In the genomic region with DNA sequence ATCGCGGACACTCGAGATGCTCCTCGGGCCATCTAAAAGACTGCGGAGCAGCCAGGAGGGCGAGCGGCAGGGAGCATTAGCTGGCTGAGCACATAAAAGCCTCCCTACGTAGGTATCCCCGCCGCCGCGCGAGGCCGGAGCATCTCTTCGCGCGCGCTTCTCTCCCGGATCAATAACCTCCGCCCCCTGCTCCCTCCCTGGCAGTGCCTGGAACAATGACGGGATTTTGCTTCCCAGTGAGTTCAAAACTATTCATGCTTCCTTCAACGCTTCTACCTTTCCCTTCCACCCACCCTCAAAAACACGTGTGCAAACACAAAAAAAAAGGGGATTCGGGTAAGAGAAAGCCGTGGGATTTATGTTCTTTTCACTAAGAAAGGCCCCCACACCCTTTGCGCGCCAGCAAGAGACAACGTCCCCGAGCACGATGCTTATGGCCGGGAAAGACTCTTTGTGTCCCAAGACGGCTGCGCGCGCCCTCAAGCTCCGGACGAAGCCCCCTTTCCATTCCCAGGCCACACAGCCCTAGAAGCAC, we compare ENCODE assay signal across 1 cellular context.
TF ChIP-seq lines count a peak whose summit lies in the region.

No MANE protein-coding gene starts in this region.

TF ChIP-seq in HEK293, 187 proteins besides CTCF, POLR2A, EP300 and RAD21 (continued from another document):
- TF ChIP-seq, protein P1, sequence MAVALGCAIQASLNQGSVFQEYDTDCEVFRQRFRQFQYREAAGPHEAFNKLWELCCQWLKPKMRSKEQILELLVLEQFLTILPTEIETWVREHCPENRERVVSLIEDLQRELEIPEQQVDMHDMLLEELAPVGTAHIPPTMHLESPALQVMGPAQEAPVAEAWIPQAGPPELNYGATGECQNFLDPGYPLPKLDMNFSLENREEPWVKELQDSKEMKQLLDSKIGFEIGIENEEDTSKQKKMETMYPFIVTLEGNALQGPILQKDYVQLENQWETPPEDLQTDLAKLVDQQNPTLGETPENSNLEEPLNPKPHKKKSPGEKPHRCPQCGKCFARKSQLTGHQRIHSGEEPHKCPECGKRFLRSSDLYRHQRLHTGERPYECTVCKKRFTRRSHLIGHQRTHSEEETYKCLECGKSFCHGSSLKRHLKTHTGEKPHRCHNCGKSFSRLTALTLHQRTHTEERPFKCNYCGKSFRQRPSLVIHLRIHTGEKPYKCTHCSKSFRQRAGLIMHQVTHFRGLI (tag by site-specific recombination; IDR thresholded peaks at IDR 0.05), result no peak
- TF ChIP-seq ZNF132 (tag by site-specific recombination; IDR thresholded peaks at IDR 0.05; ENCODE audit: borderline replicate concordance) (no peak), ZNF23 (tag by site-specific recombination; IDR thresholded peaks at IDR 0.05; ENCODE audit: borderline replicate concordance) (no peak), IKZF3 (tag by site-specific recombination; IDR thresholded peaks at IDR 0.05) (peak; percentile 85), ZNF10 (tag by site-specific recombination; IDR thresholded peaks at IDR 0.05) (0 out of 2 replicates have a peak, but pooled peaks have one; percentile 44), ZNF140 (tag by site-specific recombination; IDR thresholded peaks at IDR 0.05) (no peak), ZNF768 (tag by site-specific recombination; IDR thresholded peaks at IDR 0.05) (no peak), SP2 (tag by site-specific recombination; IDR thresholded peaks at IDR 0.05) (peak; percentile 24; the same call in 1 of the 2 replicates), SP7 (tag by site-specific recombination; IDR thresholded peaks at IDR 0.05) (peak; percentile 45), ZEB2 (tag by site-specific recombination; IDR thresholded peaks at IDR 0.05) (no peak), ZNF433 (tag by site-specific recombination; IDR thresholded peaks at IDR 0.05; ENCODE audit: low read depth) (no peak), ZNF660 (tag by site-specific recombination; IDR thresholded peaks at IDR 0.05) (peak; percentile 26; the same call in 1 of the 2 replicates), ZNF76 (tag by site-specific recombination; IDR thresholded peaks at IDR 0.05; ENCODE audit: borderline replicate concordance, low read depth) (no peak), ZNF610 (tag by site-specific recombination; IDR thresholded peaks at IDR 0.05; ENCODE audit: borderline replicate concordance) (0 out of 2 replicates have a peak, but pooled peaks have one; percentile 17), EGR2 (tag by site-specific recombination; IDR thresholded peaks at IDR 0.05; ENCODE audit: low read depth) (peak; percentile 37; the same call in 1 of the 2 replicates), ZNF555 (tag by site-specific recombination; conservative IDR thresholded peaks at IDR 0.05) (no peak), ZNF701 (tag by site-specific recombination; IDR thresholded peaks at IDR 0.05) (no peak), YY2 (tag by site-specific recombination; IDR thresholded peaks at IDR 0.05) (no peak), SCRT2 (tag by site-specific recombination; IDR thresholded peaks at IDR 0.05) (no peak), ZNF530 (tag by site-specific recombination; IDR thresholded peaks at IDR 0.05; ENCODE audit: low read depth) (no peak), ZSCAN23 (tag by site-specific recombination; IDR thresholded peaks at IDR 0.05) (no peak), ZNF155 (tag by site-specific recombination; IDR thresholded peaks at IDR 0.05) (no peak), ZNF600 (tag by site-specific recombination; IDR thresholded peaks at IDR 0.05) (peak; percentile 61; the same call in 1 of the 2 replicates), ZNF2 (tag by site-specific recombination; IDR thresholded peaks at IDR 0.05) (no peak), ZNF473 (tag by site-specific recombination; IDR thresholded peaks at IDR 0.05) (no peak), ZFHX2 (tag by site-specific recombination; conservative IDR thresholded peaks at IDR 0.05) (peak; percentile 43), GLIS2 (tag by site-specific recombination; IDR thresholded peaks at IDR 0.05) (no peak), BCL11A (tag by site-specific recombination; IDR thresholded peaks at IDR 0.05; ENCODE audit: low read depth) (no peak), ZNF239 (tag by site-specific recombination; IDR thresholded peaks at IDR 0.05) (no peak), KLF8 (tag by site-specific recombination; IDR thresholded peaks at IDR 0.05) (no peak), ZNF514 (tag by site-specific recombination; IDR thresholded peaks at IDR 0.05) (no peak)
- TF ChIP-seq, protein P2, sequence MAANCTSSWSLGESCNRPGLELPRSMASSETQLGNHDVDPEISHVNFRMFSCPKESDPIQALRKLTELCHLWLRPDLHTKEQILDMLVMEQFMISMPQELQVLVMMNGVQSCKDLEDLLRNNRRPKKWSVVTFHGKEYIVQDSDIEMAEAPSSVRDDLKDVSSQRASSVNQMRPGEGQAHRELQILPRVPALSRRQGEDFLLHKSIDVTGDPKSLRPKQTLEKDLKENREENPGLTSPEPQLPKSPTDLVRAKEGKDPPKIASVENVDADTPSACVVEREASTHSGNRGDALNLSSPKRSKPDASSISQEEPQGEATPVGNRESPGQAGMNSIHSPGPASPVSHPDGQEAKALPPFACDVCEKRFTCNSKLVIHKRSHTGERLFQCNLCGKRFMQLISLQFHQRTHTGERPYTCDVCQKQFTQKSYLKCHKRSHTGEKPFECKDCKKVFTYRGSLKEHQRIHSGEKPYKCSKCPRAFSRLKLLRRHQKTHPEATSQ (tag by site-specific recombination; IDR thresholded peaks at IDR 0.05), result no peak
- TF ChIP-seq, protein P3, sequence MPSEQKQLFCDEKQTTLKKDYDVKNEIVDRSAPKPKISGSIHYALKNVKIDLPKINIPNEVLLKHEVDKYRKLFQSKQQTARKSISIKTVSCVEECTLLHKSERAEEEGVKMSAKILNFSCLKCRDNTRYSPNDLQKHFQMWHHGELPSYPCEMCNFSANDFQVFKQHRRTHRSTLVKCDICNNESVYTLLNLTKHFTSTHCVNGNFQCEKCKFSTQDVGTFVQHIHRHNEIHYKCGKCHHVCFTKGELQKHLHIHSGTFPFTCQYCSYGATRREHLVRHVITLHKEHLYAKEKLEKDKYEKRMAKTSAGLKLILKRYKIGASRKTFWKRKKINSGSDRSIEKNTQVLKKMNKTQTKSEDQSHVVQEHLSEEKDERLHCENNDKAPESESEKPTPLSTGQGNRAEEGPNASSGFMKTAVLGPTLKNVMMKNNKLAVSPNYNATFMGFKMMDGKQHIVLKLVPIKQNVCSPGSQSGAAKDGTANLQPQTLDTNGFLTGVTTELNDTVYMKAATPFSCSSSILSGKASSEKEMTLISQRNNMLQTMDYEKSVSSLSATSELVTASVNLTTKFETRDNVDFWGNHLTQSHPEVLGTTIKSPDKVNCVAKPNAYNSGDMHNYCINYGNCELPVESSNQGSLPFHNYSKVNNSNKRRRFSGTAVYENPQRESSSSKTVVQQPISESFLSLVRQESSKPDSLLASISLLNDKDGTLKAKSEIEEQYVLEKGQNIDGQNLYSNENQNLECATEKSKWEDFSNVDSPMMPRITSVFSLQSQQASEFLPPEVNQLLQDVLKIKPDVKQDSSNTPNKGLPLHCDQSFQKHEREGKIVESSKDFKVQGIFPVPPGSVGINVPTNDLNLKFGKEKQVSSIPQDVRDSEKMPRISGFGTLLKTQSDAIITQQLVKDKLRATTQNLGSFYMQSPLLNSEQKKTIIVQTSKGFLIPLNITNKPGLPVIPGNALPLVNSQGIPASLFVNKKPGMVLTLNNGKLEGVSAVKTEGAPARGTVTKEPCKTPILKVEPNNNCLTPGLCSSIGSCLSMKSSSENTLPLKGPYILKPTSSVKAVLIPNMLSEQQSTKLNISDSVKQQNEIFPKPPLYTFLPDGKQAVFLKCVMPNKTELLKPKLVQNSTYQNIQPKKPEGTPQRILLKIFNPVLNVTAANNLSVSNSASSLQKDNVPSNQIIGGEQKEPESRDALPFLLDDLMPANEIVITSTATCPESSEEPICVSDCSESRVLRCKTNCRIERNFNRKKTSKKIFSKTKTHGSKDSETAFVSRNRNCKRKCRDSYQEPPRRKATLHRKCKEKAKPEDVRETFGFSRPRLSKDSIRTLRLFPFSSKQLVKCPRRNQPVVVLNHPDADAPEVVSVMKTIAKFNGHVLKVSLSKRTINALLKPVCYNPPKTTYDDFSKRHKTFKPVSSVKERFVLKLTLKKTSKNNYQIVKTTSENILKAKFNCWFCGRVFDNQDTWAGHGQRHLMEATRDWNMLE (tag by site-specific recombination; conservative IDR thresholded peaks at IDR 0.05; ENCODE audit: low read depth), result no peak
- TF ChIP-seq, protein P4, sequence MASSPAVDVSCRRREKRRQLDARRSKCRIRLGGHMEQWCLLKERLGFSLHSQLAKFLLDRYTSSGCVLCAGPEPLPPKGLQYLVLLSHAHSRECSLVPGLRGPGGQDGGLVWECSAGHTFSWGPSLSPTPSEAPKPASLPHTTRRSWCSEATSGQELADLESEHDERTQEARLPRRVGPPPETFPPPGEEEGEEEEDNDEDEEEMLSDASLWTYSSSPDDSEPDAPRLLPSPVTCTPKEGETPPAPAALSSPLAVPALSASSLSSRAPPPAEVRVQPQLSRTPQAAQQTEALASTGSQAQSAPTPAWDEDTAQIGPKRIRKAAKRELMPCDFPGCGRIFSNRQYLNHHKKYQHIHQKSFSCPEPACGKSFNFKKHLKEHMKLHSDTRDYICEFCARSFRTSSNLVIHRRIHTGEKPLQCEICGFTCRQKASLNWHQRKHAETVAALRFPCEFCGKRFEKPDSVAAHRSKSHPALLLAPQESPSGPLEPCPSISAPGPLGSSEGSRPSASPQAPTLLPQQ (tag by site-specific recombination; IDR thresholded peaks at IDR 0.05), result no peak
- TF ChIP-seq, protein P5, sequence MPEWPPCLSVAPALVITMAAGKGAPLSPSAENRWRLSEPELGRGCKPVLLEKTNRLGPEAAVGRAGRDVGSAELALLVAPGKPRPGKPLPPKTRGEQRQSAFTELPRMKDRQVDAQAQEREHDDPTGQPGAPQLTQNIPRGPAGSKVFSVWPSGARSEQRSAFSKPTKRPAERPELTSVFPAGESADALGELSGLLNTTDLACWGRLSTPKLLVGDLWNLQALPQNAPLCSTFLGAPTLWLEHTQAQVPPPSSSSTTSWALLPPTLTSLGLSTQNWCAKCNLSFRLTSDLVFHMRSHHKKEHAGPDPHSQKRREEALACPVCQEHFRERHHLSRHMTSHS (tag by site-specific recombination; IDR thresholded peaks at IDR 0.05), result no peak
- TF ChIP-seq, protein P6, sequence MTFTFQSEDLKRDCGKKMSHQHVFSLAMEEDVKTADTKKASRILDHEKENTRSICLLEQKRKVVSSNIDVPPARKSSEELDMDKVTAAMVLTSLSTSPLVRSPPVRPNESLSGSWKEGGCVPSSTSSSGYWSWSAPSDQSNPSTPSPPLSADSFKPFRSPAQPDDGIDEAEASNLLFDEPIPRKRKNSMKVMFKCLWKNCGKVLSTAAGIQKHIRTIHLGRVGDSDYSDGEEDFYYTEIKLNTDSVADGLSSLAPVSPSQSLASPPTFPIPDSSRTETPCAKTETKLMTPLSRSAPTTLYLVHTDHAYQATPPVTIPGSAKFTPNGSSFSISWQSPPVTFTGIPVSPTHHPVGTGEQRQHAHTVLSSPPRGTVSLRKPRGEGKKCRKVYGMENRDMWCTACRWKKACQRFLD (tag by site-specific recombination; IDR thresholded peaks at IDR 0.05), result no peak
- TF ChIP-seq, protein P7, sequence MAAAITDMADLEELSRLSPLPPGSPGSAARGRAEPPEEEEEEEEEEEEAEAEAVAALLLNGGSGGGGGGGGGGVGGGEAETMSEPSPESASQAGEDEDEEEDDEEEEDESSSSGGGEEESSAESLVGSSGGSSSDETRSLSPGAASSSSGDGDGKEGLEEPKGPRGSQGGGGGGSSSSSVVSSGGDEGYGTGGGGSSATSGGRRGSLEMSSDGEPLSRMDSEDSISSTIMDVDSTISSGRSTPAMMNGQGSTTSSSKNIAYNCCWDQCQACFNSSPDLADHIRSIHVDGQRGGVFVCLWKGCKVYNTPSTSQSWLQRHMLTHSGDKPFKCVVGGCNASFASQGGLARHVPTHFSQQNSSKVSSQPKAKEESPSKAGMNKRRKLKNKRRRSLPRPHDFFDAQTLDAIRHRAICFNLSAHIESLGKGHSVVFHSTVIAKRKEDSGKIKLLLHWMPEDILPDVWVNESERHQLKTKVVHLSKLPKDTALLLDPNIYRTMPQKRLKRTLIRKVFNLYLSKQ (tag by site-specific recombination; IDR thresholded peaks at IDR 0.05; ENCODE audit: borderline replicate concordance), result no peak
- TF ChIP-seq, protein P8, sequence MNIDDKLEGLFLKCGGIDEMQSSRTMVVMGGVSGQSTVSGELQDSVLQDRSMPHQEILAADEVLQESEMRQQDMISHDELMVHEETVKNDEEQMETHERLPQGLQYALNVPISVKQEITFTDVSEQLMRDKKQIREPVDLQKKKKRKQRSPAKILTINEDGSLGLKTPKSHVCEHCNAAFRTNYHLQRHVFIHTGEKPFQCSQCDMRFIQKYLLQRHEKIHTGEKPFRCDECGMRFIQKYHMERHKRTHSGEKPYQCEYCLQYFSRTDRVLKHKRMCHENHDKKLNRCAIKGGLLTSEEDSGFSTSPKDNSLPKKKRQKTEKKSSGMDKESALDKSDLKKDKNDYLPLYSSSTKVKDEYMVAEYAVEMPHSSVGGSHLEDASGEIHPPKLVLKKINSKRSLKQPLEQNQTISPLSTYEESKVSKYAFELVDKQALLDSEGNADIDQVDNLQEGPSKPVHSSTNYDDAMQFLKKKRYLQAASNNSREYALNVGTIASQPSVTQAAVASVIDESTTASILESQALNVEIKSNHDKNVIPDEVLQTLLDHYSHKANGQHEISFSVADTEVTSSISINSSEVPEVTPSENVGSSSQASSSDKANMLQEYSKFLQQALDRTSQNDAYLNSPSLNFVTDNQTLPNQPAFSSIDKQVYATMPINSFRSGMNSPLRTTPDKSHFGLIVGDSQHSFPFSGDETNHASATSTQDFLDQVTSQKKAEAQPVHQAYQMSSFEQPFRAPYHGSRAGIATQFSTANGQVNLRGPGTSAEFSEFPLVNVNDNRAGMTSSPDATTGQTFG (tag by site-specific recombination; IDR thresholded peaks at IDR 0.05; ENCODE audit: borderline replicate concordance), result no peak
- TF ChIP-seq, protein P9, sequence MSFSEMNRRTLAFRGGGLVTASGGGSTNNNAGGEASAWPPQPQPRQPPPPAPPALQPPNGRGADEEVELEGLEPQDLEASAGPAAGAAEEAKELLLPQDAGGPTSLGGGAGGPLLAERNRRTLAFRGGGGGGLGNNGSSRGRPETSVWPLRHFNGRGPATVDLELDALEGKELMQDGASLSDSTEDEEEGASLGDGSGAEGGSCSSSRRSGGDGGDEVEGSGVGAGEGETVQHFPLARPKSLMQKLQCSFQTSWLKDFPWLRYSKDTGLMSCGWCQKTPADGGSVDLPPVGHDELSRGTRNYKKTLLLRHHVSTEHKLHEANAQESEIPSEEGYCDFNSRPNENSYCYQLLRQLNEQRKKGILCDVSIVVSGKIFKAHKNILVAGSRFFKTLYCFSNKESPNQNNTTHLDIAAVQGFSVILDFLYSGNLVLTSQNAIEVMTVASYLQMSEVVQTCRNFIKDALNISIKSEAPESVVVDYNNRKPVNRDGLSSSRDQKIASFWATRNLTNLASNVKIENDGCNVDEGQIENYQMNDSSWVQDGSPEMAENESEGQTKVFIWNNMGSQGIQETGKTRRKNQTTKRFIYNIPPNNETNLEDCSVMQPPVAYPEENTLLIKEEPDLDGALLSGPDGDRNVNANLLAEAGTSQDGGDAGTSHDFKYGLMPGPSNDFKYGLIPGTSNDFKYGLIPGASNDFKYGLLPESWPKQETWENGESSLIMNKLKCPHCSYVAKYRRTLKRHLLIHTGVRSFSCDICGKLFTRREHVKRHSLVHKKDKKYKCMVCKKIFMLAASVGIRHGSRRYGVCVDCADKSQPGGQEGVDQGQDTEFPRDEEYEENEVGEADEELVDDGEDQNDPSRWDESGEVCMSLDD (tag by site-specific recombination; IDR thresholded peaks at IDR 0.05), result 0 out of 2 replicates have a peak, but pooled peaks have one; percentile 28
TF ChIP-seq in HEK293: peak in this region for 37.
